7 cellular contexts compared by ENCODE assay signal in genomic region chr12:99237910-99238538, GRCh38.
DNase-seq lines count a peak whose midpoint lies in the region; FAIRE-seq and TF ChIP-seq lines count a peak whose summit lies in the region.
"Not testable (repeated sequence)": the region's sequence is repeated elsewhere in the genome, so short reads cannot be mapped to it uniquely, and the experiment has no call there.

No MANE protein-coding gene starts in this region.

- DNase-seq in DMS53 treated with DMSO at 0.1 percent for 48 hours (lab: John Stamatoyannopoulos, UW; ENCODE audit: unreplicated experiment) (peak; percentile 58), NCI-H345 (lab: John Stamatoyannopoulos, UW) (peak; percentile 32), WERI-Rb-1 (peak; percentile 87), bronchial epithelial cell (ENCODE audit: low read depth) (peak; percentile 8), iPS DF 19.7 (ENCODE audit: low read depth, low spot score) (peak; percentile 85), myocyte (ENCODE audit: low read depth) (peak; percentile 1)

- H3K27ac ChIP-seq in HUES64 (ENCODE audit: low read depth, low read length), result peak overlapping the region; percentile 67; the same call in 1 of the 2 replicates
- H3K27ac ChIP-seq in WERI-Rb-1, result not testable (repeated sequence)

- not testable (repeated sequence) for TF ChIP-seq CTCF in WERI-Rb-1 (IDR thresholded peaks at IDR 0.05; ENCODE audit: low read depth, low read length); bronchial epithelial cell (IDR thresholded peaks at IDR 0.05; ENCODE audit: insufficient read depth, low read length, severe bottlenecking)

- not testable (repeated sequence) for H3K27me3 ChIP-seq in HUES64 (ENCODE audit: insufficient read depth, low read length); WERI-Rb-1 (ENCODE audit: insufficient read depth, low read depth, severe bottlenecking); bronchial epithelial cell (ENCODE audit: control insufficient read depth, insufficient read depth, low read length)

- H3K36me3 ChIP-seq in HUES64 (ENCODE audit: insufficient read depth, low read length); WERI-Rb-1; bronchial epithelial cell (ENCODE audit: control insufficient read depth, insufficient read depth, low read length): not testable (repeated sequence)

- H3K9ac ChIP-seq in HUES64 (ENCODE audit: low read depth, low read length), result not testable (repeated sequence)

- H3K9me3 ChIP-seq in HUES64 (ENCODE audit: insufficient read depth, low read depth, low read length); WERI-Rb-1 (ENCODE audit: severe bottlenecking): not testable (repeated sequence)

- peak; percentile 86 for FAIRE-seq in bronchial epithelial cell (lab: Jason Lieb, UNC)

- 48% methylated on average over 7 of the region's 7 CpGs for WGBS in HUES64

- H3K4me3 ChIP-seq in HUES64 (ENCODE audit: low read length); WERI-Rb-1 (ENCODE audit: low read depth, low read length); bronchial epithelial cell (ENCODE audit: low read depth, low read length): not testable (repeated sequence)

- H3K4me1 ChIP-seq in HUES64 (ENCODE audit: insufficient read depth, low read length), result not testable (repeated sequence)

Comparison
In these comparisons a context has a peak if more than half of its experiments do, and no peak if none do; other contexts are left out.
1. DNase-seq: peak in every context shown above with its lines; median percentile 87 in WERI-Rb-1; 85 in iPS DF 19.7; 58 in DMS53 treated with DMSO at 0.1 percent for 48 hours; 32 in NCI-H345; 8 in bronchial epithelial cell; 1 in myocyte.